Comparison of ENCODE assay signal across 12 cellular contexts in genomic region chrX:2320580-2321327, GRCh38.
DNase-seq lines count a peak whose midpoint lies in the region; ATAC-seq and TF ChIP-seq lines count a peak whose summit lies in the region.
"Had no signal": no experiment of that assay in that cellular context is flagged by ENCODE, and none has a peak within 500 bp of the region (broad histone marks: within the 10 kb centered on the region; RNA-seq: fewer than 3 reads in every experiment).

No MANE protein-coding gene starts in this region.

- H3K36me3 ChIP-seq in skeletal muscle tissue (ENCODE audit: control insufficient read depth in 3 of 3, insufficient read depth in 3 of 3, low read length in 3 of 3), result no peaks in the 10 kb centered on the region

- no peak for TF ChIP-seq CTCF in choroid plexus epithelial cell (conservative IDR thresholded peaks at IDR 0.05; ENCODE audit: low read depth, low read length)

- H3K27me3 ChIP-seq in skeletal muscle tissue (ENCODE audit: control insufficient read depth in 3 of 3, insufficient read depth in 3 of 3, low read length in 3 of 3), result no peaks in the 10 kb centered on the region

- peak overlapping the region; percentile 71 for H3K27ac ChIP-seq in skeletal muscle tissue (ENCODE audit: low read depth, low read length)

- H3K4me1 ChIP-seq in skeletal muscle tissue (ENCODE audit: control insufficient read depth in 3 of 3, insufficient read depth in 3 of 3, low read length in 3 of 3), result peaks cover 5 to 16% (median 11%) of the 10 kb centered on the region in 3 donors

- no peaks in the 10 kb centered on the region for H3K9me3 ChIP-seq in skeletal muscle tissue (ENCODE audit: control insufficient read depth in 3 of 3, low read length in 3 of 3)

- DNase-seq in GM04504 (ENCODE audit: low read depth) (peak; percentile 43), choroid plexus epithelial cell (ENCODE audit: low read depth) (peak; percentile 74), left kidney (ENCODE audit: low read depth, low spot score) (peak; percentile 54), cerebellar nuclear complex (lab: John Stamatoyannopoulos, UW) (no peak)
- DNase-seq in stimulated activated CD8-positive, alpha-beta memory T cell treated with anti-CD3 and anti-CD28 coated beads, Interleukin-4, amount 100 ng/mL, for 48 hours, result no peak
- DNase-seq: activated CD4-positive, alpha-beta memory T cell treated with anti-CD3 and anti-CD28 coated beads for 36 hours; H7; NCI-H1694; RPMI8226 had no signal

- ATAC-seq in HG03135 (IDR thresholded peaks at IDR 0.05; ENCODE audit: unreplicated experiment) (no peak), HG02610 (IDR thresholded peaks at IDR 0.05; ENCODE audit: unreplicated experiment) (no peak)

- H3K4me3 ChIP-seq in choroid plexus epithelial cell (ENCODE audit: low read depth, low read length), result no peak overlapping the region
- H3K4me3 ChIP-seq in skeletal muscle tissue (ENCODE audit: low read length in 3 of 3), result peak overlapping the region; percentile 31 to 75 (median 53)

- H3K9ac ChIP-seq in skeletal muscle tissue (ENCODE audit: low read depth in 1 of 3, low read length in 3 of 3), result peak overlapping the region; percentile 51 to 86 (median 60)

Comparison
In these comparisons a context has a peak if more than half of its experiments do, and no peak if none do; other contexts are left out.
1. DNase-seq: peak in GM04504 (single experiment), choroid plexus epithelial cell (single experiment) and left kidney (single experiment); none in cerebellar nuclear complex (0 of 2) and stimulated activated CD8-positive, alpha-beta memory T cell treated with anti-CD3 and anti-CD28 coated beads, Interleukin-4, amount 100 ng/mL, for 48 hours (single experiment).